Comparison of ENCODE assay signal across 17 cellular contexts in genomic region chr7:120843121-120843520, GRCh38. TPM values are rescaled to one million over a fixed set of nuclear protein-coding genes. Genes with fewer than 3 reads are reported as not detected.
DNase-seq lines count a peak whose midpoint lies in the region; ATAC-seq and TF ChIP-seq lines count a peak whose summit lies in the region.
"Had no signal": no experiment of that assay in that cellular context is flagged by ENCODE, and none has a peak within 500 bp of the region (broad histone marks: within the 10 kb centered on the region; RNA-seq: fewer than 3 reads in every experiment).

No MANE protein-coding gene starts in this region.

- H3K27me3 Mint-ChIP-seq in activated T-helper 2 cell treated with anti-CD3 and anti-CD28 coated beads, Interferon-gamma antibody, Interleukin-2, Interleukin-4, amounts not matched to agents 10 μg/mL and 5 μg/mL and 100 μg/mL, durations not matched to agents 14 hours and 24 hours and 36 hours (ENCODE audit: low read depth): peaks cover 5% of the 10 kb centered on the region

- no peak for ATAC-seq in PC-3
- ATAC-seq: T-helper 17 cell had no signal

- no peak overlapping the region for H3K4me3 ChIP-seq in HEK293 (ENCODE audit: low read depth, low read length)
- no peak overlapping the region for H3K4me3 ChIP-seq in fibroblast of villous mesenchyme (ENCODE audit: low read depth, low read length)
- H3K4me3 ChIP-seq in left ventricle myocardium inferior: no peak overlapping the region
- H3K4me3 ChIP-seq in PC-3 (ENCODE audit: low read length): no peak overlapping the region
- H3K4me3 ChIP-seq: Peyer's patch had no signal

- H3K27me3 ChIP-seq in left ventricle myocardium inferior (ENCODE audit: low read depth) (no peaks in the 10 kb centered on the region), PC-3 (ENCODE audit: low read length) (no peaks in the 10 kb centered on the region)
- H3K27me3 ChIP-seq: Peyer's patch had no signal

- no peaks in the 10 kb centered on the region for H3K9me2 ChIP-seq in PC-3 (replicated peaks; ENCODE audit: low read length)

- no peak overlapping the region for H3K4me3 Mint-ChIP-seq in activated T-helper 2 cell treated with anti-CD3 and anti-CD28 coated beads, Interferon-gamma antibody, Interleukin-2, Interleukin-4, amounts not matched to agents 10 μg/mL and 5 μg/mL and 100 μg/mL, durations not matched to agents 14 hours and 24 hours and 36 hours (ENCODE audit: low read depth)
- H3K4me3 Mint-ChIP-seq: B cell; CD4-positive, alpha-beta T cell; T-helper 17 cell had no signal

- H2AFZ ChIP-seq in PC-3 (ENCODE audit: low read length): no peak overlapping the region

- H3K79me2 ChIP-seq in PC-3 (ENCODE audit: low read length): no peaks in the 10 kb centered on the region

- H3K9me3 ChIP-seq in HEK293 (ENCODE audit: control insufficient read depth, insufficient read depth, low read depth, low read length): no peaks in the 10 kb centered on the region; the same call in 1 of the 2 replicates
- no peaks in the 10 kb centered on the region for H3K9me3 ChIP-seq in left ventricle myocardium inferior (replicated peaks)
- no peaks in the 10 kb centered on the region for H3K9me3 ChIP-seq in PC-3 (ENCODE audit: low read length)
- H3K9me3 ChIP-seq: Peyer's patch had no signal

- no peaks in the 10 kb centered on the region for H3K36me3 Mint-ChIP-seq in activated T-helper 2 cell treated with anti-CD3 and anti-CD28 coated beads, Interferon-gamma antibody, Interleukin-2, Interleukin-4, amounts not matched to agents 10 μg/mL and 5 μg/mL and 100 μg/mL, durations not matched to agents 14 hours and 24 hours and 36 hours (ENCODE audit: low read depth)

- H3K4me2 ChIP-seq in PC-3 (ENCODE audit: low read length): no peak overlapping the region

- H3K4me1 Mint-ChIP-seq in activated T-helper 2 cell treated with anti-CD3 and anti-CD28 coated beads, Interferon-gamma antibody, Interleukin-2, Interleukin-4, amounts not matched to agents 10 μg/mL and 5 μg/mL and 100 μg/mL, durations not matched to agents 14 hours and 24 hours and 36 hours (ENCODE audit: low read depth): no peaks in the 10 kb centered on the region
- H3K4me1 Mint-ChIP-seq: B cell, T-helper 17 cell had no signal

- POLR2A ChIA-PET in HEK293 (lab: Yijun Ruan, JAX): no interaction called here
- POLR2A ChIA-PET in PC-3 (lab: Charles Lee; ENCODE audit: unreplicated experiment): no interaction called here

- H3K27ac ChIP-seq in HEK293 (ENCODE audit: extremely low read depth, low read depth, low read length) (no peak overlapping the region), left ventricle myocardium inferior (replicated peaks) (no peak overlapping the region), PC-3 (ENCODE audit: low read length) (no peak overlapping the region)
- H3K27ac ChIP-seq: Peyer's patch had no signal

- TF ChIP-seq CTCF in HEK293 (tag by site-specific recombination; IDR thresholded peaks at IDR 0.05): no peak
- no peak for TF ChIP-seq CTCF in fibroblast of villous mesenchyme (IDR thresholded peaks at IDR 0.05; ENCODE audit: insufficient read depth, low read depth, low read length)
- no peak for TF ChIP-seq CTCF in left ventricle myocardium inferior (IDR thresholded peaks at IDR 0.05; ENCODE audit: borderline replicate concordance)
- no peak for TF ChIP-seq CTCF in PC-3 (conservative IDR thresholded peaks at IDR 0.05; ENCODE audit: low read depth, low read length)

- no peaks in the 10 kb centered on the region for H3F3A ChIP-seq in PC-3 (ENCODE audit: low read length, unreplicated experiment)

- H4K20me1 ChIP-seq in PC-3 (ENCODE audit: low read length): no peaks in the 10 kb centered on the region

- H3K27ac Mint-ChIP-seq in activated T-helper 2 cell treated with anti-CD3 and anti-CD28 coated beads, Interferon-gamma antibody, Interleukin-2, Interleukin-4, amounts not matched to agents 10 μg/mL and 5 μg/mL and 100 μg/mL, durations not matched to agents 14 hours and 24 hours and 36 hours: no peak overlapping the region
- H3K27ac Mint-ChIP-seq: B cell; CD4-positive, alpha-beta T cell; T-helper 17 cell had no signal

- H3K9ac ChIP-seq in PC-3 (ENCODE audit: low read length): no peak overlapping the region

- H3K9me3 Mint-ChIP-seq in activated T-helper 2 cell treated with anti-CD3 and anti-CD28 coated beads, Interferon-gamma antibody, Interleukin-2, Interleukin-4, amounts not matched to agents 10 μg/mL and 5 μg/mL and 100 μg/mL, durations not matched to agents 14 hours and 24 hours and 36 hours: no peaks in the 10 kb centered on the region
- H3K9me3 Mint-ChIP-seq: CD4-positive, alpha-beta T cell had no signal

- CTCF ChIA-PET in HEK293 (lab: Yijun Ruan, JAX): interaction anchor here (1.5 kb wide), 1 partner anchor 238 kb away, joined by 5 read pairs; no protein-coding TSS in a partner anchor
- CTCF ChIA-PET in PC-3 (lab: Charles Lee): interaction anchor here (0.6 kb wide), 1 partner anchor 69 kb away, joined by 5 read pairs; no protein-coding TSS in a partner anchor

- BruUV-seq in PC-3 (replicated peaks; lab: Mats Ljungman, UMichigan): no TSS peak

- H3K4me1 ChIP-seq in HEK293 (ENCODE audit: control insufficient read depth, insufficient read depth, low read length): peaks cover 4% of the 10 kb centered on the region; the same call in 1 of the 2 replicates
- peaks cover 37% of the 10 kb centered on the region for H3K4me1 ChIP-seq in left ventricle myocardium inferior
- H3K4me1 ChIP-seq in PC-3 (ENCODE audit: insufficient read depth, low read length): no peaks in the 10 kb centered on the region

- peak; percentile 87 for DNase-seq in DMS 273 (lab: John Stamatoyannopoulos, UW; ENCODE audit: unreplicated experiment)
- DNase-seq in NCI-H524 (lab: John Stamatoyannopoulos, UW): peak; percentile 37 to 67
- DNase-seq in fibroblast of villous mesenchyme (ENCODE audit: low read depth): peak; percentile 47
- no peak for DNase-seq in left ventricle myocardium inferior
- no peak for DNase-seq in activated T-helper 2 cell treated with anti-CD3 and anti-CD28 coated beads, Interferon-gamma antibody, Interleukin-2, Interleukin-4, amounts not matched to agents 10 μg/mL and 5 μg/mL and 100 μg/mL, durations not matched to agents 14 hours and 24 hours and 36 hours (ENCODE audit: low spot score)
- DNase-seq in NCI-H1417 (lab: John Stamatoyannopoulos, UW): no peak
- no peak for DNase-seq in PC-3
- DNase-seq: CD4-positive, alpha-beta T cell; H7; NCI-H1048; NCI-H187 treated with DMSO at 0.1 percent for 48 hours; NCI-H748 treated with DMSO at 0.1 percent for 48 hours; Peyer's patch; SHP77 treated with DMSO at 0.1 percent for 48 hours; T-helper 17 cell had no signal

- intact Hi-C loops in left ventricle myocardium inferior (cut with micrococcal nuclease): no loop called here
- intact Hi-C loops in activated T-helper 2 cell treated with anti-CD3 and anti-CD28 coated beads, Interferon-gamma antibody, Interleukin-2, Interleukin-4, amounts not matched to agents 10 μg/mL and 5 μg/mL and 100 μg/mL, durations not matched to agents 14 hours and 24 hours and 36 hours (cut with micrococcal nuclease): no loop called here
- intact Hi-C loops in PC-3 (cut with micrococcal nuclease): no loop called here

- H3K36me3 ChIP-seq in HEK293 (ENCODE audit: control insufficient read depth in 2 of 2, insufficient read depth in 1 of 2, low read length in 2 of 2) (peaks cover 3 to 6% of the 10 kb centered on the region in 2 experiments; a peak in 2 of 3 replicates), left ventricle myocardium inferior (peaks cover 12% of the 10 kb centered on the region), PC-3 (ENCODE audit: low read depth, low read length) (no peaks in the 10 kb centered on the region)

TF ChIP-seq in HEK293, 187 proteins besides CTCF, POLR2A, EP300 and RAD21:
- TF ChIP-seq EGR2 (tag by site-specific recombination; IDR thresholded peaks at IDR 0.05; ENCODE audit: low read depth) (no peak), ZNF391 (tag by site-specific recombination; IDR thresholded peaks at IDR 0.05; ENCODE audit: borderline replicate concordance, low read depth) (no peak), ZNF660 (tag by site-specific recombination; IDR thresholded peaks at IDR 0.05) (no peak), GLI4 (tag by site-specific recombination; IDR thresholded peaks at IDR 0.05) (no peak), ZNF621 (tag by site-specific recombination; IDR thresholded peaks at IDR 0.05) (no peak), ZNF223 (tag by site-specific recombination; IDR thresholded peaks at IDR 0.05) (peak; percentile 45; the same call in 1 of the 2 replicates), ZNF549 (tag by site-specific recombination; IDR thresholded peaks at IDR 0.05) (no peak)

RNA-seq across cellular contexts. Expression of gene TSPAN12, which starts 14.8 kb away (rescaled TPM):
- total RNA-seq in fibroblast of villous mesenchyme: 2.6 and 4.7 TPM in 2 replicates
- 68.7 TPM for total RNA-seq in left ventricle myocardium inferior
- total RNA-seq in activated T-helper 2 cell treated with anti-CD3 and anti-CD28 coated beads, Interferon-gamma antibody, Interleukin-2, Interleukin-4, amounts not matched to agents 10 μg/mL and 5 μg/mL and 100 μg/mL, durations not matched to agents 14 hours and 24 hours and 36 hours: not detected in 2 replicates
- total RNA-seq in PC-3 (2014; rRNA removed): 7.2 and 8.3 TPM in 2 replicates
- total RNA-seq: B cell; CD4-positive, alpha-beta T cell; T-helper 17 cell had no signal

Comparison
In these comparisons a context has a peak if more than half of its experiments do, and no peak if none do; other contexts are left out.
1. DNase-seq: peak in DMS 273 (single experiment), NCI-H524 (2 of 2) and fibroblast of villous mesenchyme (single experiment); none in left ventricle myocardium inferior (single experiment), activated T-helper 2 cell treated with anti-CD3 and anti-CD28 coated beads, Interferon-gamma antibody, Interleukin-2, Interleukin-4, amounts not matched to agents 10 μg/mL and 5 μg/mL and 100 μg/mL, durations not matched to agents 14 hours and 24 hours and 36 hours (single experiment), NCI-H1417 (0 of 3) and PC-3 (single experiment).